In the genomic region with DNA sequence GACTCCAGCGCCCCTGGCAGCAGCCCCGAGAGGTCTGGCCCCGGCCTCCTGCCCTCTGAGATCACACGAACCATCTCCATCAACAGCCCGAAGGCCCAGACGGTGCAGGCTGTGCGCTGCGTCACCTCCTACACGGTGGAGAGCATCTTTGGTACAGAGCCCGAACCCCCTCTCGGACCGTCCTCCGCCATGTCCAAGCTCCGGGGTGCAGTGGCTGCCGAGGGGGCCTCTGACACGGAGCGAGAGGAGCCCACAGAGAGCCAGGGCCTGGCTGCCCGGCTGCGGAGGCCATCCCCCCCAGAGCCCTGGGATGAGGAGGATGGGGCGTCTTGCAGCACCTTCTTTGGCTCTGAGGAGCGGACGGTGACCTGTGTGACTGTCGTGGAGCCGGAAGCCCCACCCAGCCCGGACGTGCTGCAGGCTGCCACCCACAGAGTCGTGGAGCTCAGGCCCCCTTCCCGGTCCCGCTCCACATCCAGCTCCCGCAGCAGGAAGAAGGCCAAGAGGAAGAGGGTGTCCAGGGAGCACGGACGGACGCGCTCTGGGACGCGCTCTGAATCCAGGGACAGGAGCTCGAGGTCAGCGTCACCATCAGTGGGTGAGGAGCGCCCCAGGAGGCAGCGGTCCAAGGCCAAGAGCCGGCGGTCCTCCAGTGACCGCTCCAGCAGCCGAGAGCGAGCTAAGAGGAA, we compare ENCODE assay signal across 19 cellular contexts. TPM values are rescaled to one million over a fixed set of nuclear protein-coding genes. Genes with fewer than 3 reads are reported as not detected.
DNase-seq lines count a peak whose midpoint lies in the region; ATAC-seq, FAIRE-seq and TF ChIP-seq lines count a peak whose summit lies in the region.
"Had no signal": no experiment of that assay in that cellular context is flagged by ENCODE, and none has a peak within 500 bp of the region (broad histone marks: within the 10 kb centered on the region; RNA-seq: fewer than 3 reads in every experiment).

No MANE protein-coding gene starts in this region.

- no peak overlapping the region for H3K4me2 ChIP-seq in IMR-90 (ENCODE audit: low read depth, low read length)
- H3K4me2 ChIP-seq in HepG2 (ENCODE audit: low read depth, low read length) = no peak overlapping the region

- H3K23ac ChIP-seq in IMR-90 (ENCODE audit: low read depth, low read length) = no peak overlapping the region

- H2AK5ac ChIP-seq in IMR-90 (ENCODE audit: low read depth, low read length) = no peak overlapping the region

- TF ChIP-seq POLR2A in IMR-90 (IDR thresholded peaks at IDR 0.05; ENCODE audit: low read depth, low read length) (no peak), HepG2 (IDR thresholded peaks at IDR 0.05; ENCODE audit: insufficient read depth in 1 of 2, low read depth in 2 of 2, low read length in 2 of 2) (no peak)

- no peak overlapping the region for H3K18ac ChIP-seq in IMR-90 (ENCODE audit: low read depth, low read length)

- dilution Hi-C loops in IMR-90 (cut with HindIII; ENCODE audit: low sequenced_read_pairs, unreplicated experiment) = no loop called here

- no peak overlapping the region for H2BK120ac ChIP-seq in IMR-90 (ENCODE audit: low read depth, low read length)

- H4K20me1 ChIP-seq in IMR-90 (ENCODE audit: insufficient read depth, low read length) = peaks cover 21% of the 10 kb centered on the region
- H4K20me1 ChIP-seq in HepG2 (ENCODE audit: insufficient read depth, low read length) = peaks cover 7% of the 10 kb centered on the region; the same call in 1 of the 2 replicates

- 77% methylated on average over 45 of the region's 45 CpGs for WGBS in right cardiac atrium
- 93% methylated on average over 25 of the region's 45 CpGs; no CpG with 5 or more reads in 1 of the 2 experiments for WGBS in IMR-90 (ENCODE audit: extremely low coverage in 2 of 2, insufficient read length in 1 of 2), 2 experiments
- WGBS in HepG2 (ENCODE audit: low lambda C conversion rate) = 95% methylated on average over 35 of the region's 45 CpGs

- peaks cover 2% of the 10 kb centered on the region for H3K4me1 ChIP-seq in right cardiac atrium (ENCODE audit: control insufficient read depth, insufficient read depth, low read length)
- H3K4me1 ChIP-seq in IMR-90 (ENCODE audit: control insufficient read depth, insufficient read depth, low read length) = no peaks in the 10 kb centered on the region
- no peaks in the 10 kb centered on the region for H3K4me1 ChIP-seq in HepG2 (ENCODE audit: insufficient read depth, low read length)
- H3K4me1 ChIP-seq in upper lobe of right lung = peaks cover 4% of the 10 kb centered on the region

- H3K9ac ChIP-seq in IMR-90 (ENCODE audit: low read depth, low read length) (no peak overlapping the region), HepG2 (ENCODE audit: insufficient read depth, low read depth, low read length) (no peak overlapping the region)

- CTCF ChIA-PET in IMR-90 (lab: Yijun Ruan, JAX) = no interaction called here
- CTCF ChIA-PET in HepG2 (lab: Yijun Ruan, JAX; ENCODE audit: low intra/inter-chr PET ratio, low total read pairs) = no interaction called here

- H3K9me1 ChIP-seq in IMR-90 (ENCODE audit: insufficient read depth, low read length) = no peaks in the 10 kb centered on the region

- H3K9me3 ChIP-seq in right cardiac atrium (ENCODE audit: control insufficient read depth, low read length) (no peaks in the 10 kb centered on the region), IMR-90 (ENCODE audit: control insufficient read depth, insufficient read depth, low read length) (no peaks in the 10 kb centered on the region), HepG2 (ENCODE audit: low read length) (no peaks in the 10 kb centered on the region), upper lobe of right lung (no peaks in the 10 kb centered on the region)

- H3K27me3 ChIP-seq in right cardiac atrium (ENCODE audit: control insufficient read depth, insufficient read depth) (no peaks in the 10 kb centered on the region), IMR-90 (ENCODE audit: control insufficient read depth, insufficient read depth, low read length) (no peaks in the 10 kb centered on the region), HepG2 (ENCODE audit: control insufficient read depth in 1 of 2, insufficient read depth in 2 of 2, low read length in 2 of 2) (no peaks in the 10 kb centered on the region), upper lobe of right lung (no peaks in the 10 kb centered on the region)

- no peak overlapping the region for H3K14ac ChIP-seq in IMR-90 (replicated peaks; ENCODE audit: low read depth, low read length)

- peaks cover 0 to 20% of the 10 kb centered on the region in 2 experiments; a peak in 3 of 4 replicates for H3K79me1 ChIP-seq in IMR-90 (ENCODE audit: low read depth in 1 of 2, low read length in 2 of 2)

- H3K27ac ChIP-seq in right cardiac atrium (ENCODE audit: low read length) (no peak overlapping the region), IMR-90 (ENCODE audit: insufficient read depth, low read length) (no peak overlapping the region), HepG2 (ENCODE audit: extremely low read length, insufficient read depth, low read length) (no peak overlapping the region), upper lobe of right lung (no peak overlapping the region)

- ATAC-seq in right cardiac atrium (no peak), Right ventricle myocardium superior (ENCODE audit: poor library complexity) (no peak), IMR-90 (ENCODE audit: low read depth) (no peak), HepG2 (no peak), upper lobe of right lung (no peak)
- ATAC-seq: PC-3 had no signal

- TF ChIP-seq RAD21 in IMR-90 (IDR thresholded peaks at IDR 0.05; ENCODE audit: low read length) (no peak), HepG2 (CRISPR knock-in tag; IDR thresholded peaks at IDR 0.05) (no peak)

- FAIRE-seq in HepG2 (lab: Jason Lieb, UNC) = no peak
- FAIRE-seq: G401.6 had no signal

- H3K4ac ChIP-seq in IMR-90 (ENCODE audit: low read depth, low read length) = no peak overlapping the region

- BruUV-seq in IMR-90 (replicated peaks; lab: Mats Ljungman, UMichigan) (no TSS peak), HepG2 (replicated peaks; lab: Mats Ljungman, UMichigan) (no TSS peak)

- peak overlapping the region; percentile 37 for H2AK9ac ChIP-seq in IMR-90 (replicated peaks; ENCODE audit: low read depth, low read length, poor library complexity)

- POLR2A ChIA-PET in IMR-90 (lab: Charles Lee; ENCODE audit: unreplicated experiment) (no interaction called here), HepG2 (lab: Yijun Ruan, JAX) (no interaction called here)

- no peak overlapping the region for H2BK15ac ChIP-seq in IMR-90 (ENCODE audit: low read depth, low read length)

- TF ChIP-seq CTCF in IMR-90 (conservative IDR thresholded peaks at IDR 0.05; ENCODE audit: low read depth, low read length) (no peak), HepG2 (CRISPR knock-in tag; IDR thresholded peaks at IDR 0.05) (no peak), upper lobe of right lung (IDR thresholded peaks at IDR 0.05) (no peak)

- no peak overlapping the region for H4K5ac ChIP-seq in IMR-90 (ENCODE audit: low read depth, low read length)

- DNase-seq in right cardiac atrium (peak in 2 of 3 donors; percentile 57 to 61), Right ventricle myocardium superior (no peak), IMR-90 (no peak), HepG2 (ENCODE audit: low spot score) (no peak), upper lobe of right lung (peak; percentile 61), G401 (ENCODE audit: low spot score) (no peak)
- DNase-seq in activated CD8-positive, alpha-beta memory T cell treated with anti-CD3 and anti-CD28 coated beads for 24 hours = no peak
- DNase-seq: CD8-positive, alpha-beta memory T cell; DMS79 treated with DMSO at 0.1 percent for 48 hours; HCEC 1CT; MV-4-11; NCI-H1417; NCI-H2029 treated with DMSO at 0.1 percent for 48 hours; NCI-H774; PC-3 had no signal

- no peak overlapping the region for H2BK5ac ChIP-seq in IMR-90 (ENCODE audit: low read depth, low read length, poor library complexity, severe bottlenecking)

- H2AFZ ChIP-seq in IMR-90 (replicated peaks; ENCODE audit: low read length, poor library complexity) = no peak overlapping the region
- H2AFZ ChIP-seq in HepG2 (ENCODE audit: low read length) = no peak overlapping the region

- TF ChIP-seq EP300 in HepG2 (IDR thresholded peaks at IDR 0.05; ENCODE audit: low read depth in 2 of 2, low read length in 2 of 2) (no peak), HepG2 (CRISPR knock-in tag; IDR thresholded peaks at IDR 0.05; ENCODE audit: borderline replicate concordance) (no peak)

- in situ Hi-C loops in IMR-90 (cut with MboI; ENCODE audit: low sequenced_read_pairs) (no loop called here), HepG2 (cut with HindIII; ENCODE audit: extremely low pct_ligation_motif_present, low pct_unique_long_range_greater_than_20kb) (no loop called here), G401 (cut with HindIII; ENCODE audit: low sequenced_read_pairs) (no loop called here)

- H4K8ac ChIP-seq in IMR-90 (ENCODE audit: low read depth in 2 of 2, low read length in 2 of 2) = no peak overlapping the region

- H4K91ac ChIP-seq in IMR-90 (ENCODE audit: insufficient read depth, low read depth, low read length) = no peak overlapping the region

- H3K36me3 ChIP-seq in IMR-90 (ENCODE audit: control insufficient read depth, insufficient read depth, low read length) = peaks cover 90% of the 10 kb centered on the region
- H3K36me3 ChIP-seq in HepG2 (replicated peaks in 1 of 2; ENCODE audit: control insufficient read depth in 1 of 2, insufficient read depth in 2 of 2, low read length in 2 of 2) = peaks cover 58 to 94% of the 10 kb centered on the region in 2 experiments; a peak in 4 of 5 replicates
- peaks cover 100% of the 10 kb centered on the region for H3K36me3 ChIP-seq in upper lobe of right lung

- H3K79me2 ChIP-seq in HepG2 (ENCODE audit: insufficient read depth, low read length) = no peaks in the 10 kb centered on the region

- no peak overlapping the region for H3K56ac ChIP-seq in IMR-90 (ENCODE audit: extremely low read depth, insufficient read depth, low read length)

- H2BK20ac ChIP-seq in IMR-90 (ENCODE audit: low read depth, low read length) = no peak overlapping the region

- intact Hi-C loops in right cardiac atrium (cut with DNase I) (no loop called here), Right ventricle myocardium superior (cut with DNase I) (no loop called here), IMR-90 (cut with micrococcal nuclease) (no loop called here), HepG2 (cut with micrococcal nuclease; ENCODE audit: unreplicated experiment) (no loop called here), upper lobe of right lung (cut with DNase I) (no loop called here)

- H3K4me3 ChIP-seq in right cardiac atrium (ENCODE audit: low read length) (no peak overlapping the region), IMR-90 (ENCODE audit: insufficient read depth, low read depth, low read length) (no peak overlapping the region), HepG2 (replicated peaks in 1 of 3; ENCODE audit: insufficient read depth in 1 of 3, low read depth in 2 of 3, low read length in 3 of 3) (no peak overlapping the region), upper lobe of right lung (no peak overlapping the region)

RNA-seq across cellular contexts. Expression of a gene that starts 7.6 kb away (rescaled TPM):
- total RNA-seq in right cardiac atrium = 10 to 100 TPM in 3 of 4 donors, 1 to 10 TPM in 1; 9.4 to 19.2 (median 13.5) TPM
- polyA plus RNA-seq in right cardiac atrium = 14.8 TPM
- 7.5 TPM for total RNA-seq in Right ventricle myocardium superior
- total RNA-seq in IMR-90 (2012; rRNA removed) = 1.4 and 1.6 TPM in 2 replicates
- 4.5 and 5.8 TPM in 2 replicates for polyA plus RNA-seq in IMR-90 (2012; rRNA removed)
- polyA plus RNA-seq in IMR-90 (2012; cell fraction: cytosol; rRNA removed) = 3.0 and 6.5 TPM in 2 replicates
- 14.5 and 38.2 TPM in 2 replicates for polyA plus RNA-seq in IMR-90 (2012; cell fraction: nucleus; rRNA removed; ENCODE audit: low replicate concordance)
- total RNA-seq in HepG2 (2016; rRNA removed; fragmentation: Illumina TruSeq; extraction: Trizol) = not detected in 2 replicates
- total RNA-seq in HepG2 (2016; cell fraction: cytosol; rRNA removed; fragmentation: Illumina TruSeq; extraction: Trizol; ENCODE audit: low read depth) = not detected in 2 replicates
- total RNA-seq in HepG2 (2016; cell fraction: insoluble cytoplasmic fraction; rRNA removed; fragmentation: Illumina TruSeq; extraction: Trizol) = not detected in 2 replicates
- total RNA-seq in HepG2 (2016; cell fraction: membrane; rRNA removed; fragmentation: Illumina TruSeq; extraction: Trizol) = not detected in 2 replicates
- not detected in 2 replicates for total RNA-seq in HepG2 (2016; cell fraction: nucleus; rRNA removed; fragmentation: Illumina TruSeq; extraction: Trizol)
- polyA plus RNA-seq in HepG2 (2011; rRNA removed) = 0.04 TPM in 1 of 2 replicates, not detected in the other
- polyA plus RNA-seq in HepG2 (2011; cell fraction: cytosol; rRNA removed) = 0.03 TPM in 1 of 2 replicates, not detected in the other
- polyA plus RNA-seq in HepG2 (2011; cell fraction: nucleus; rRNA removed) = 0.47 and 0.69 TPM in 2 replicates
- polyA plus RNA-seq in HepG2 (2012) = 0.42 and 0.91 TPM in 2 replicates
- not detected in 2 replicates for polyA plus RNA-seq in HepG2 (2016; cell fraction: cytosol; fragmentation: Illumina TruSeq; extraction: Trizol; ENCODE audit: low read depth)
- polyA plus RNA-seq in HepG2 (2016; cell fraction: insoluble cytoplasmic fraction; fragmentation: Illumina TruSeq; extraction: Trizol; ENCODE audit: low read depth) = not detected in 2 replicates
- polyA plus RNA-seq in HepG2 (2016; cell fraction: membrane; fragmentation: Illumina TruSeq; extraction: Trizol; ENCODE audit: low read depth) = not detected in 2 replicates
- not detected in 2 replicates for polyA plus RNA-seq in HepG2 (2016; cell fraction: nucleus; fragmentation: Illumina TruSeq; extraction: Trizol; ENCODE audit: insufficient read depth, low read depth)
- polyA minus RNA-seq in HepG2 (2011; rRNA and poly(A)+ RNA removed; ENCODE audit: low replicate concordance) = 3.8 TPM in 1 of 2 replicates, not detected in the other
- not detected in 2 replicates for polyA minus RNA-seq in HepG2 (2011; cell fraction: cytosol; rRNA and poly(A)+ RNA removed)
- polyA minus RNA-seq in HepG2 (2011; cell fraction: nucleus; rRNA and poly(A)+ RNA removed) = not detected in 2 replicates
- 56.2 TPM for total RNA-seq in upper lobe of right lung
- total RNA-seq in G401 (2014; rRNA removed; shearing (Covaris generic)) = 1.1 and 3.6 TPM in 2 replicates
- total RNA-seq: HT1080 had no signal

RNA-seq across cellular contexts. Expression of a gene that starts 16.6 kb away (rescaled TPM):
- not detected for total RNA-seq in right cardiac atrium
- polyA plus RNA-seq in right cardiac atrium = 0.02 TPM
- not detected for total RNA-seq in Right ventricle myocardium superior
- not detected in 2 replicates for total RNA-seq in IMR-90 (2012; rRNA removed)
- not detected in 2 replicates for polyA plus RNA-seq in IMR-90 (2012; rRNA removed)
- not detected in 2 replicates for polyA plus RNA-seq in IMR-90 (2012; cell fraction: cytosol; rRNA removed)
- not detected in 2 replicates for polyA plus RNA-seq in IMR-90 (2012; cell fraction: nucleus; rRNA removed; ENCODE audit: low replicate concordance)
- total RNA-seq in HepG2 (2016; rRNA removed; fragmentation: Illumina TruSeq; extraction: Trizol) = 0.21 and 0.46 TPM in 2 replicates
- 0.09 TPM in 1 of 2 replicates, not detected in the other for total RNA-seq in HepG2 (2016; cell fraction: cytosol; rRNA removed; fragmentation: Illumina TruSeq; extraction: Trizol; ENCODE audit: low read depth)
- total RNA-seq in HepG2 (2016; cell fraction: insoluble cytoplasmic fraction; rRNA removed; fragmentation: Illumina TruSeq; extraction: Trizol) = 0.52 TPM in 1 of 2 replicates, not detected in the other
- total RNA-seq in HepG2 (2016; cell fraction: membrane; rRNA removed; fragmentation: Illumina TruSeq; extraction: Trizol) = 0.25 and 0.52 TPM in 2 replicates
- 0.65 and 0.72 TPM in 2 replicates for total RNA-seq in HepG2 (2016; cell fraction: nucleus; rRNA removed; fragmentation: Illumina TruSeq; extraction: Trizol)
- polyA plus RNA-seq in HepG2 (2011; rRNA removed) = 0.68 and 0.71 TPM in 2 replicates
- polyA plus RNA-seq in HepG2 (2011; cell fraction: cytosol; rRNA removed) = 0.19 and 0.67 TPM in 2 replicates
- polyA plus RNA-seq in HepG2 (2011; cell fraction: nucleus; rRNA removed) = 1.8 and 3.5 TPM in 2 replicates
- polyA plus RNA-seq in HepG2 (2012) = 0.37 and 0.71 TPM in 2 replicates
- 0.06 and 0.12 TPM in 2 replicates for polyA plus RNA-seq in HepG2 (2016; cell fraction: cytosol; fragmentation: Illumina TruSeq; extraction: Trizol; ENCODE audit: low read depth)
- polyA plus RNA-seq in HepG2 (2016; cell fraction: insoluble cytoplasmic fraction; fragmentation: Illumina TruSeq; extraction: Trizol; ENCODE audit: low read depth) = 0.70 and 0.90 TPM in 2 replicates
- 0.11 and 0.40 TPM in 2 replicates for polyA plus RNA-seq in HepG2 (2016; cell fraction: membrane; fragmentation: Illumina TruSeq; extraction: Trizol; ENCODE audit: low read depth)
- 3.1 and 3.6 TPM in 2 replicates for polyA plus RNA-seq in HepG2 (2016; cell fraction: nucleus; fragmentation: Illumina TruSeq; extraction: Trizol; ENCODE audit: insufficient read depth, low read depth)
- 0.62 TPM in 1 of 2 replicates, not detected in the other for polyA minus RNA-seq in HepG2 (2011; rRNA and poly(A)+ RNA removed; ENCODE audit: low replicate concordance)
- polyA minus RNA-seq in HepG2 (2011; cell fraction: cytosol; rRNA and poly(A)+ RNA removed) = 0.40 TPM in 1 of 2 replicates, not detected in the other
- polyA minus RNA-seq in HepG2 (2011; cell fraction: nucleus; rRNA and poly(A)+ RNA removed) = 0.26 and 0.75 TPM in 2 replicates
- not detected for total RNA-seq in upper lobe of right lung
- total RNA-seq in G401 (2014; rRNA removed; shearing (Covaris generic)) = not detected in 2 replicates
- total RNA-seq: CD8-positive, alpha-beta memory T cell; HT1080; PC-3; SK-MEL-5 had no signal
- polyA plus RNA-seq: CD8-positive, alpha-beta memory T cell had no signal

RNA-seq across cellular contexts. Expression of a gene that starts 18.9 kb away (rescaled TPM):
- total RNA-seq in right cardiac atrium (1 to 10 TPM in 2 of 4 donors, under 1 TPM in 1, not detected in 1; 0.79 to 1.2 (median 1.1) TPM), Right ventricle myocardium superior (not detected), IMR-90 (2012; rRNA removed) (not detected in 2 replicates), HepG2 (2016; rRNA removed; fragmentation: Illumina TruSeq; extraction: Trizol) (not detected in 2 replicates), upper lobe of right lung (not detected)
- polyA plus RNA-seq in right cardiac atrium (not detected), IMR-90 (2012; rRNA removed) (not detected in 2 replicates), HepG2 (2011; rRNA removed) (not detected in 2 replicates)
- polyA plus RNA-seq in IMR-90 (2012; cell fraction: cytosol; rRNA removed) = not detected in 2 replicates
- not detected in 2 replicates for polyA plus RNA-seq in IMR-90 (2012; cell fraction: nucleus; rRNA removed; ENCODE audit: low replicate concordance)
- total RNA-seq in HepG2 (2016; cell fraction: cytosol; rRNA removed; fragmentation: Illumina TruSeq; extraction: Trizol; ENCODE audit: low read depth) = not detected in 2 replicates
- total RNA-seq in HepG2 (2016; cell fraction: insoluble cytoplasmic fraction; rRNA removed; fragmentation: Illumina TruSeq; extraction: Trizol) = not detected in 2 replicates
- not detected in 2 replicates for total RNA-seq in HepG2 (2016; cell fraction: membrane; rRNA removed; fragmentation: Illumina TruSeq; extraction: Trizol)
- not detected in 2 replicates for total RNA-seq in HepG2 (2016; cell fraction: nucleus; rRNA removed; fragmentation: Illumina TruSeq; extraction: Trizol)
- not detected in 2 replicates for polyA plus RNA-seq in HepG2 (2011; cell fraction: cytosol; rRNA removed)
- polyA plus RNA-seq in HepG2 (2011; cell fraction: nucleus; rRNA removed) = not detected in 2 replicates
- polyA plus RNA-seq in HepG2 (2012) = not detected in 2 replicates
- polyA plus RNA-seq in HepG2 (2016; cell fraction: cytosol; fragmentation: Illumina TruSeq; extraction: Trizol; ENCODE audit: low read depth) = not detected in 2 replicates
- polyA plus RNA-seq in HepG2 (2016; cell fraction: insoluble cytoplasmic fraction; fragmentation: Illumina TruSeq; extraction: Trizol; ENCODE audit: low read depth) = not detected in 2 replicates
- polyA plus RNA-seq in HepG2 (2016; cell fraction: membrane; fragmentation: Illumina TruSeq; extraction: Trizol; ENCODE audit: low read depth) = not detected in 2 replicates
- polyA plus RNA-seq in HepG2 (2016; cell fraction: nucleus; fragmentation: Illumina TruSeq; extraction: Trizol; ENCODE audit: insufficient read depth, low read depth) = not detected in 2 replicates
- not detected in 2 replicates for polyA minus RNA-seq in HepG2 (2011; rRNA and poly(A)+ RNA removed; ENCODE audit: low replicate concordance)
- not detected in 2 replicates for polyA minus RNA-seq in HepG2 (2011; cell fraction: cytosol; rRNA and poly(A)+ RNA removed)
- not detected in 2 replicates for polyA minus RNA-seq in HepG2 (2011; cell fraction: nucleus; rRNA and poly(A)+ RNA removed)
- total RNA-seq in G401 (2014; rRNA removed; shearing (Covaris generic)) = not detected in 2 replicates
- total RNA-seq: CD8-positive, alpha-beta memory T cell; HT1080; NCI-H460; PC-3; SK-MEL-5 had no signal
- polyA plus RNA-seq: CD8-positive, alpha-beta memory T cell had no signal

RNA-seq across cellular contexts. Expression of a gene that starts 29.0 kb away (rescaled TPM):
- total RNA-seq in right cardiac atrium (1 to 10 TPM in 1 of 4 donors, under 1 TPM in 2, not detected in 1; 0.26 to 1.0 (median 0.29) TPM), Right ventricle myocardium superior (not detected), IMR-90 (2012; rRNA removed) (not detected in 2 replicates), HepG2 (2016; rRNA removed; fragmentation: Illumina TruSeq; extraction: Trizol) (0.13 TPM in 1 of 2 replicates, not detected in the other), upper lobe of right lung (1.2 TPM)
- polyA plus RNA-seq in right cardiac atrium (0.14 TPM), IMR-90 (2012; rRNA removed) (not detected in 2 replicates), HepG2 (2011; rRNA removed) (0.09 TPM in 2 replicates)
- polyA plus RNA-seq in IMR-90 (2012; cell fraction: cytosol; rRNA removed) = 0.05 TPM in 1 of 2 replicates, not detected in the other
- 0.34 and 1.1 TPM in 2 replicates for polyA plus RNA-seq in IMR-90 (2012; cell fraction: nucleus; rRNA removed; ENCODE audit: low replicate concordance)
- not detected in 2 replicates for total RNA-seq in HepG2 (2016; cell fraction: cytosol; rRNA removed; fragmentation: Illumina TruSeq; extraction: Trizol; ENCODE audit: low read depth)
- not detected in 2 replicates for total RNA-seq in HepG2 (2016; cell fraction: insoluble cytoplasmic fraction; rRNA removed; fragmentation: Illumina TruSeq; extraction: Trizol)
- total RNA-seq in HepG2 (2016; cell fraction: membrane; rRNA removed; fragmentation: Illumina TruSeq; extraction: Trizol) = 0.15 TPM in 1 of 2 replicates, not detected in the other
- total RNA-seq in HepG2 (2016; cell fraction: nucleus; rRNA removed; fragmentation: Illumina TruSeq; extraction: Trizol) = not detected in 2 replicates
- polyA plus RNA-seq in HepG2 (2011; cell fraction: cytosol; rRNA removed) = 0.11 TPM in 1 of 2 replicates, not detected in the other
- 1.3 and 1.6 TPM in 2 replicates for polyA plus RNA-seq in HepG2 (2011; cell fraction: nucleus; rRNA removed)
- polyA plus RNA-seq in HepG2 (2012) = 0.60 and 0.79 TPM in 2 replicates
- polyA plus RNA-seq in HepG2 (2016; cell fraction: cytosol; fragmentation: Illumina TruSeq; extraction: Trizol; ENCODE audit: low read depth) = 0.18 and 0.26 TPM in 2 replicates
- 0.16 and 0.24 TPM in 2 replicates for polyA plus RNA-seq in HepG2 (2016; cell fraction: insoluble cytoplasmic fraction; fragmentation: Illumina TruSeq; extraction: Trizol; ENCODE audit: low read depth)
- polyA plus RNA-seq in HepG2 (2016; cell fraction: membrane; fragmentation: Illumina TruSeq; extraction: Trizol; ENCODE audit: low read depth) = 0.22 and 0.28 TPM in 2 replicates
- 1.4 and 1.5 TPM in 2 replicates for polyA plus RNA-seq in HepG2 (2016; cell fraction: nucleus; fragmentation: Illumina TruSeq; extraction: Trizol; ENCODE audit: insufficient read depth, low read depth)
- polyA minus RNA-seq in HepG2 (2011; rRNA and poly(A)+ RNA removed; ENCODE audit: low replicate concordance) = 0.42 TPM in 1 of 2 replicates, not detected in the other
- polyA minus RNA-seq in HepG2 (2011; cell fraction: cytosol; rRNA and poly(A)+ RNA removed) = not detected in 2 replicates
- polyA minus RNA-seq in HepG2 (2011; cell fraction: nucleus; rRNA and poly(A)+ RNA removed) = 0.26 and 0.50 TPM in 2 replicates
- total RNA-seq in G401 (2014; rRNA removed; shearing (Covaris generic)) = not detected in 2 replicates
- total RNA-seq: SK-MEL-5 had no signal
- polyA plus RNA-seq: CD8-positive, alpha-beta memory T cell had no signal

RNA-seq across cellular contexts. Expression of a gene that starts 31.8 kb away (rescaled TPM):
- 10 to 100 TPM; 18.2 to 20.8 (median 20.1) TPM for total RNA-seq in right cardiac atrium
- 17.0 TPM for polyA plus RNA-seq in right cardiac atrium
- 16.5 TPM for total RNA-seq in Right ventricle myocardium superior
- total RNA-seq in IMR-90 (2012; rRNA removed) = 10.9 and 12.2 TPM in 2 replicates
- 17.5 and 23.0 TPM in 2 replicates for polyA plus RNA-seq in IMR-90 (2012; rRNA removed)
- 16.8 and 17.0 TPM in 2 replicates for polyA plus RNA-seq in IMR-90 (2012; cell fraction: cytosol; rRNA removed)
- 34.6 and 53.2 TPM in 2 replicates for polyA plus RNA-seq in IMR-90 (2012; cell fraction: nucleus; rRNA removed; ENCODE audit: low replicate concordance)
- total RNA-seq in HepG2 (2016; rRNA removed; fragmentation: Illumina TruSeq; extraction: Trizol) = 13.7 and 16.7 TPM in 2 replicates
- total RNA-seq in HepG2 (2016; cell fraction: cytosol; rRNA removed; fragmentation: Illumina TruSeq; extraction: Trizol; ENCODE audit: low read depth) = 7.4 and 7.9 TPM in 2 replicates
- total RNA-seq in HepG2 (2016; cell fraction: insoluble cytoplasmic fraction; rRNA removed; fragmentation: Illumina TruSeq; extraction: Trizol) = 10.7 and 17.0 TPM in 2 replicates
- 5.1 and 6.1 TPM in 2 replicates for total RNA-seq in HepG2 (2016; cell fraction: membrane; rRNA removed; fragmentation: Illumina TruSeq; extraction: Trizol)
- total RNA-seq in HepG2 (2016; cell fraction: nucleus; rRNA removed; fragmentation: Illumina TruSeq; extraction: Trizol) = 10.8 and 14.2 TPM in 2 replicates
- 8.2 and 11.2 TPM in 2 replicates for polyA plus RNA-seq in HepG2 (2011; rRNA removed)
- polyA plus RNA-seq in HepG2 (2011; cell fraction: cytosol; rRNA removed) = 4.8 and 7.0 TPM in 2 replicates
- 30.1 and 30.7 TPM in 2 replicates for polyA plus RNA-seq in HepG2 (2011; cell fraction: nucleus; rRNA removed)
- polyA plus RNA-seq in HepG2 (2012) = 7.4 and 8.1 TPM in 2 replicates
- 1.6 and 1.8 TPM in 2 replicates for polyA plus RNA-seq in HepG2 (2016; cell fraction: cytosol; fragmentation: Illumina TruSeq; extraction: Trizol; ENCODE audit: low read depth)
- polyA plus RNA-seq in HepG2 (2016; cell fraction: insoluble cytoplasmic fraction; fragmentation: Illumina TruSeq; extraction: Trizol; ENCODE audit: low read depth) = 10.7 and 13.7 TPM in 2 replicates
- 2.1 and 2.5 TPM in 2 replicates for polyA plus RNA-seq in HepG2 (2016; cell fraction: membrane; fragmentation: Illumina TruSeq; extraction: Trizol; ENCODE audit: low read depth)
- polyA plus RNA-seq in HepG2 (2016; cell fraction: nucleus; fragmentation: Illumina TruSeq; extraction: Trizol; ENCODE audit: insufficient read depth, low read depth) = 25.7 and 27.7 TPM in 2 replicates
- polyA minus RNA-seq in HepG2 (2011; rRNA and poly(A)+ RNA removed; ENCODE audit: low replicate concordance) = 13.6 and 18.7 TPM in 2 replicates
- 7.8 and 7.9 TPM in 2 replicates for polyA minus RNA-seq in HepG2 (2011; cell fraction: cytosol; rRNA and poly(A)+ RNA removed)
- polyA minus RNA-seq in HepG2 (2011; cell fraction: nucleus; rRNA and poly(A)+ RNA removed) = 17.4 and 19.9 TPM in 2 replicates
- 31.0 TPM for total RNA-seq in upper lobe of right lung
- 34.8 and 39.3 TPM in 2 replicates for total RNA-seq in G401 (2014; rRNA removed; shearing (Covaris generic))

Comparison
In these comparisons a context has a peak if more than half of its experiments do, and no peak if none do; other contexts are left out.
1. DNase-seq: peak in right cardiac atrium (2 of 3) and upper lobe of right lung (single experiment); none in Right ventricle myocardium superior (single experiment), IMR-90 (single experiment), HepG2 (single experiment), G401 (single experiment) and activated CD8-positive, alpha-beta memory T cell treated with anti-CD3 and anti-CD28 coated beads for 24 hours (single experiment).